1 cellular context compared by ENCODE assay signal in the genomic region with DNA sequence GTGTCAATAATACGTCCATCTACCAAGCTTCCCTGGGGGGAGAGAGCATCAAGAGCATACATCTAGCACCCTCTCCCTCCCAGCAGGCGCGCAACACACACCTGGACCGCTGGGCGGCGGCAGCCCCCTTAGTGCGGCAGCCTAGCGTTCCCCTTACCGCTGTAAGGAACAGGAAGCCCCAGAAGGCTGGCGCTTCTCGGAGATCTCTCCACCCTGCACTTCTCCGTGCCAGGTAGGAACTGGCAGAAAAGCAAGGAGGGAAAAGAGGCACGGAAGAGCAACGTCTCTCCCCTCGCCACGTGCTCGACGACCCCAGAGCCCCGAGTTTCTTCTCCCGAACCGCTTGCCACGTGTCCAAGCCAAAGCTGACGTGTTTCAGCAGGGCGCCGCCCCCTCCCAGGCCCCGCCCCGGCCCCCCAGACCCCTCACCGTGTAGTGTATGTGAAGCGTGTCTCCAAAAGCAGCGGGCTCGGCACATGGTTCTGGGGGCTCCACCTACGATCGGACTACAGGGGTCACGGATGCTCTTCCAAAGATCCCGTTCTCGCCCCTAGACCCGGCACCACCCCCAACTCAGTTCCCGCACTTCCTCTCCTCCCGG.
TF ChIP-seq lines count a peak whose summit lies in the region.

No MANE protein-coding gene starts in this region.

TF ChIP-seq in HepG2, 621 proteins besides CTCF, POLR2A, EP300 and RAD21:
- TF ChIP-seq SSRP1 (CRISPR knock-in tag; IDR thresholded peaks at IDR 0.05) (no peak), POLR2G (IDR thresholded peaks at IDR 0.05; ENCODE audit: low read depth, low read length) (0 out of 2 replicates have a peak, but pooled peaks have one; percentile 26), ZFY (CRISPR knock-in tag; IDR thresholded peaks at IDR 0.05) (0 out of 2 replicates have a peak, but pooled peaks have one; percentile 17), ZFP62 (CRISPR knock-in tag; IDR thresholded peaks at IDR 0.05) (no peak), MYC (CRISPR knock-in tag; IDR thresholded peaks at IDR 0.05; ENCODE audit: borderline replicate concordance) (peak; percentile 28; the same call in 1 of the 2 replicates), ZFP41 (CRISPR knock-in tag; IDR thresholded peaks at IDR 0.05; ENCODE audit: borderline replicate concordance) (no peak), HOXA3 (CRISPR knock-in tag; IDR thresholded peaks at IDR 0.05) (0 out of 2 replicates have a peak, but pooled peaks have one; percentile 15), PCBP2 (optimal IDR thresholded peaks at IDR 0.05; ENCODE audit: low read depth, low read length, poor library complexity, severe bottlenecking) (no peak)
- TF ChIP-seq, protein P1, sequence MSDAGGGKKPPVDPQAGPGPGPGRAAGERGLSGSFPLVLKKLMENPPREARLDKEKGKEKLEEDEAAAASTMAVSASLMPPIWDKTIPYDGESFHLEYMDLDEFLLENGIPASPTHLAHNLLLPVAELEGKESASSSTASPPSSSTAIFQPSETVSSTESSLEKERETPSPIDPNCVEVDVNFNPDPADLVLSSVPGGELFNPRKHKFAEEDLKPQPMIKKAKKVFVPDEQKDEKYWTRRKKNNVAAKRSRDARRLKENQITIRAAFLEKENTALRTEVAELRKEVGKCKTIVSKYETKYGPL (CRISPR knock-in tag; IDR thresholded peaks at IDR 0.05), result no peak
- TF ChIP-seq, protein P2, sequence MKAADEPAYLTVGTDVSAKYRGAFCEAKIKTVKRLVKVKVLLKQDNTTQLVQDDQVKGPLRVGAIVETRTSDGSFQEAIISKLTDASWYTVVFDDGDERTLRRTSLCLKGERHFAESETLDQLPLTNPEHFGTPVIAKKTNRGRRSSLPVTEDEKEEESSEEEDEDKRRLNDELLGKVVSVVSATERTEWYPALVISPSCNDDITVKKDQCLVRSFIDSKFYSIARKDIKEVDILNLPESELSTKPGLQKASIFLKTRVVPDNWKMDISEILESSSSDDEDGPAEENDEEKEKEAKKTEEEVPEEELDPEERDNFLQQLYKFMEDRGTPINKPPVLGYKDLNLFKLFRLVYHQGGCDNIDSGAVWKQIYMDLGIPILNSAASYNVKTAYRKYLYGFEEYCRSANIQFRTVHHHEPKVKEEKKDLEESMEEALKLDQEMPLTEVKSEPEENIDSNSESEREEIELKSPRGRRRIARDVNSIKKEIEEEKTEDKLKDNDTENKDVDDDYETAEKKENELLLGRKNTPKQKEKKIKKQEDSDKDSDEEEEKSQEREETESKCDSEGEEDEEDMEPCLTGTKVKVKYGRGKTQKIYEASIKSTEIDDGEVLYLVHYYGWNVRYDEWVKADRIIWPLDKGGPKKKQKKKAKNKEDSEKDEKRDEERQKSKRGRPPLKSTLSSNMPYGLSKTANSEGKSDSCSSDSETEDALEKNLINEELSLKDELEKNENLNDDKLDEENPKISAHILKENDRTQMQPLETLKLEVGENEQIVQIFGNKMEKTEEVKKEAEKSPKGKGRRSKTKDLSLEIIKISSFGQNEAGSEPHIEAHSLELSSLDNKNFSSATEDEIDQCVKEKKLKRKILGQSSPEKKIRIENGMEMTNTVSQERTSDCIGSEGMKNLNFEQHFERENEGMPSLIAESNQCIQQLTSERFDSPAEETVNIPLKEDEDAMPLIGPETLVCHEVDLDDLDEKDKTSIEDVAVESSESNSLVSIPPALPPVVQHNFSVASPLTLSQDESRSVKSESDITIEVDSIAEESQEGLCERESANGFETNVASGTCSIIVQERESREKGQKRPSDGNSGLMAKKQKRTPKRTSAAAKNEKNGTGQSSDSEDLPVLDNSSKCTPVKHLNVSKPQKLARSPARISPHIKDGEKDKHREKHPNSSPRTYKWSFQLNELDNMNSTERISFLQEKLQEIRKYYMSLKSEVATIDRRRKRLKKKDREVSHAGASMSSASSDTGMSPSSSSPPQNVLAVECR (CRISPR knock-in tag; IDR thresholded peaks at IDR 0.05; ENCODE audit: borderline replicate concordance), result no peak
- TF ChIP-seq, protein P3, sequence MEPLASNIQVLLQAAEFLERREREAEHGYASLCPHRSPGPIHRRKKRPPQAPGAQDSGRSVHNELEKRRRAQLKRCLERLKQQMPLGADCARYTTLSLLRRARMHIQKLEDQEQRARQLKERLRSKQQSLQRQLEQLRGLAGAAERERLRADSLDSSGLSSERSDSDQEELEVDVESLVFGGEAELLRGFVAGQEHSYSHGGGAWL (CRISPR knock-in tag; IDR thresholded peaks at IDR 0.05), result no peak
- TF ChIP-seq, protein P4, sequence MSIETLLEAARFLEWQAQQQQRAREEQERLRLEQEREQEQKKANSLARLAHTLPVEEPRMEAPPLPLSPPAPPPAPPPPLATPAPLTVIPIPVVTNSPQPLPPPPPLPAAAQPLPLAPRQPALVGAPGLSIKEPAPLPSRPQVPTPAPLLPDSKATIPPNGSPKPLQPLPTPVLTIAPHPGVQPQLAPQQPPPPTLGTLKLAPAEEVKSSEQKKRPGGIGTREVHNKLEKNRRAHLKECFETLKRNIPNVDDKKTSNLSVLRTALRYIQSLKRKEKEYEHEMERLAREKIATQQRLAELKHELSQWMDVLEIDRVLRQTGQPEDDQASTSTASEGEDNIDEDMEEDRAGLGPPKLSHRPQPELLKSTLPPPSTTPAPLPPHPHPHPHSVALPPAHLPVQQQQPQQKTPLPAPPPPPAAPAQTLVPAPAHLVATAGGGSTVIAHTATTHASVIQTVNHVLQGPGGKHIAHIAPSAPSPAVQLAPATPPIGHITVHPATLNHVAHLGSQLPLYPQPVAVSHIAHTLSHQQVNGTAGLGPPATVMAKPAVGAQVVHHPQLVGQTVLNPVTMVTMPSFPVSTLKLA (IDR thresholded peaks at IDR 0.05), result 0 out of 2 replicates have a peak, but pooled peaks have one; percentile 34
- TF ChIP-seq, protein P5, sequence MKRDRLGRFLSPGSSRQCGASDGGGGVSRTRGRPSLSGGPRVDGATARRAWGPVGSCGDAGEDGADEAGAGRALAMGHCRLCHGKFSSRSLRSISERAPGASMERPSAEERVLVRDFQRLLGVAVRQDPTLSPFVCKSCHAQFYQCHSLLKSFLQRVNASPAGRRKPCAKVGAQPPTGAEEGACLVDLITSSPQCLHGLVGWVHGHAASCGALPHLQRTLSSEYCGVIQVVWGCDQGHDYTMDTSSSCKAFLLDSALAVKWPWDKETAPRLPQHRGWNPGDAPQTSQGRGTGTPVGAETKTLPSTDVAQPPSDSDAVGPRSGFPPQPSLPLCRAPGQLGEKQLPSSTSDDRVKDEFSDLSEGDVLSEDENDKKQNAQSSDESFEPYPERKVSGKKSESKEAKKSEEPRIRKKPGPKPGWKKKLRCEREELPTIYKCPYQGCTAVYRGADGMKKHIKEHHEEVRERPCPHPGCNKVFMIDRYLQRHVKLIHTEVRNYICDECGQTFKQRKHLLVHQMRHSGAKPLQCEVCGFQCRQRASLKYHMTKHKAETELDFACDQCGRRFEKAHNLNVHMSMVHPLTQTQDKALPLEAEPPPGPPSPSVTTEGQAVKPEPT (CRISPR knock-in tag; IDR thresholded peaks at IDR 0.05; ENCODE audit: low read depth), result no peak
- TF ChIP-seq, protein P6, sequence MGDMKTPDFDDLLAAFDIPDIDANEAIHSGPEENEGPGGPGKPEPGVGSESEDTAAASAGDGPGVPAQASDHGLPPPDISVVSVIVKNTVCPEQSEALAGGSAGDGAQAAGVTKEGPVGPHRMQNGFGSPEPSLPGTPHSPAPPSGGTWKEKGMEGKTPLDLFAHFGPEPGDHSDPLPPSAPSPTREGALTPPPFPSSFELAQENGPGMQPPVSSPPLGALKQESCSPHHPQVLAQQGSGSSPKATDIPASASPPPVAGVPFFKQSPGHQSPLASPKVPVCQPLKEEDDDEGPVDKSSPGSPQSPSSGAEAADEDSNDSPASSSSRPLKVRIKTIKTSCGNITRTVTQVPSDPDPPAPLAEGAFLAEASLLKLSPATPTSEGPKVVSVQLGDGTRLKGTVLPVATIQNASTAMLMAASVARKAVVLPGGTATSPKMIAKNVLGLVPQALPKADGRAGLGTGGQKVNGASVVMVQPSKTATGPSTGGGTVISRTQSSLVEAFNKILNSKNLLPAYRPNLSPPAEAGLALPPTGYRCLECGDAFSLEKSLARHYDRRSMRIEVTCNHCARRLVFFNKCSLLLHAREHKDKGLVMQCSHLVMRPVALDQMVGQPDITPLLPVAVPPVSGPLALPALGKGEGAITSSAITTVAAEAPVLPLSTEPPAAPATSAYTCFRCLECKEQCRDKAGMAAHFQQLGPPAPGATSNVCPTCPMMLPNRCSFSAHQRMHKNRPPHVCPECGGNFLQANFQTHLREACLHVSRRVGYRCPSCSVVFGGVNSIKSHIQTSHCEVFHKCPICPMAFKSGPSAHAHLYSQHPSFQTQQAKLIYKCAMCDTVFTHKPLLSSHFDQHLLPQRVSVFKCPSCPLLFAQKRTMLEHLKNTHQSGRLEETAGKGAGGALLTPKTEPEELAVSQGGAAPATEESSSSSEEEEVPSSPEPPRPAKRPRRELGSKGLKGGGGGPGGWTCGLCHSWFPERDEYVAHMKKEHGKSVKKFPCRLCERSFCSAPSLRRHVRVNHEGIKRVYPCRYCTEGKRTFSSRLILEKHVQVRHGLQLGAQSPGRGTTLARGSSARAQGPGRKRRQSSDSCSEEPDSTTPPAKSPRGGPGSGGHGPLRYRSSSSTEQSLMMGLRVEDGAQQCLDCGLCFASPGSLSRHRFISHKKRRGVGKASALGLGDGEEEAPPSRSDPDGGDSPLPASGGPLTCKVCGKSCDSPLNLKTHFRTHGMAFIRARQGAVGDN (CRISPR knock-in tag; IDR thresholded peaks at IDR 0.05), result peak; percentile 58
TF ChIP-seq in HepG2: peak in this region for 6.
